1 cellular context compared by ENCODE assay signal in genomic region chr7:128940494-128941322, GRCh38.
A peak's percentile ranks its signal among the peaks of the same experiment; 100 is the strongest.
TF ChIP-seq lines count a peak whose summit lies in the region.

No MANE protein-coding gene starts in this region.

TF ChIP-seq in HepG2, 621 proteins besides CTCF, POLR2A, EP300 and RAD21 (continued from another document):
- TF ChIP-seq GLI4 (CRISPR knock-in tag; IDR thresholded peaks at IDR 0.05; ENCODE audit: borderline replicate concordance) (no peak), SRSF4 (IDR thresholded peaks at IDR 0.05; ENCODE audit: low read depth, low read length, poor library complexity, severe bottlenecking) (no peak), ZNF205 (CRISPR knock-in tag; IDR thresholded peaks at IDR 0.05) (no peak), ZEB1 (IDR thresholded peaks at IDR 0.05; ENCODE audit: insufficient replicate concordance, low read depth) (no peak), AGO1 (IDR thresholded peaks at IDR 0.05; ENCODE audit: low read depth, low read length, poor library complexity, severe bottlenecking) (no peak), SNRNP70 (IDR thresholded peaks at IDR 0.05; ENCODE audit: low read depth, low read length) (no peak), ZNF253 (CRISPR knock-in tag; IDR thresholded peaks at IDR 0.05; ENCODE audit: borderline replicate concordance) (0 out of 2 replicates have a peak, but pooled peaks have one; percentile 34), ARHGAP35 (CRISPR knock-in tag; IDR thresholded peaks at IDR 0.05; ENCODE audit: borderline replicate concordance) (no peak), GPBP1L1 (CRISPR knock-in tag; IDR thresholded peaks at IDR 0.05) (no peak)
- TF ChIP-seq, protein P1, sequence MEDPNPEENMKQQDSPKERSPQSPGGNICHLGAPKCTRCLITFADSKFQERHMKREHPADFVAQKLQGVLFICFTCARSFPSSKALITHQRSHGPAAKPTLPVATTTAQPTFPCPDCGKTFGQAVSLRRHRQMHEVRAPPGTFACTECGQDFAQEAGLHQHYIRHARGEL (CRISPR knock-in tag; IDR thresholded peaks at IDR 0.05): 0 out of 2 replicates have a peak, but pooled peaks have one; percentile 14
- TF ChIP-seq, protein P2, sequence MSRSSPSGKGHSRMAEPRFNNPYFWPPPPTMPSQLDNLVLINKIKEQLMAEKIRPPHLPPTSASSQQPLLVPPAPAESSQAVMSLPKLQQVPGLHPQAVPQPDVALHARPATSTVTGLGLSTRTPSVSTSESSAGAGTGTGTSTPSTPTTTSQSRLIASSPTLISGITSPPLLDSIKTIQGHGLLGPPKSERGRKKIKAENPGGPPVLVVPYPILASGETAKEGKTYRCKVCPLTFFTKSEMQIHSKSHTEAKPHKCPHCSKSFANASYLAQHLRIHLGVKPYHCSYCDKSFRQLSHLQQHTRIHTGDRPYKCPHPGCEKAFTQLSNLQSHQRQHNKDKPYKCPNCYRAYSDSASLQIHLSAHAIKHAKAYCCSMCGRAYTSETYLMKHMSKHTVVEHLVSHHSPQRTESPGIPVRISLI (CRISPR knock-in tag; IDR thresholded peaks at IDR 0.05; ENCODE audit: borderline replicate concordance): no peak; the same call in 1 of the 2 replicates
- TF ChIP-seq, protein P3, sequence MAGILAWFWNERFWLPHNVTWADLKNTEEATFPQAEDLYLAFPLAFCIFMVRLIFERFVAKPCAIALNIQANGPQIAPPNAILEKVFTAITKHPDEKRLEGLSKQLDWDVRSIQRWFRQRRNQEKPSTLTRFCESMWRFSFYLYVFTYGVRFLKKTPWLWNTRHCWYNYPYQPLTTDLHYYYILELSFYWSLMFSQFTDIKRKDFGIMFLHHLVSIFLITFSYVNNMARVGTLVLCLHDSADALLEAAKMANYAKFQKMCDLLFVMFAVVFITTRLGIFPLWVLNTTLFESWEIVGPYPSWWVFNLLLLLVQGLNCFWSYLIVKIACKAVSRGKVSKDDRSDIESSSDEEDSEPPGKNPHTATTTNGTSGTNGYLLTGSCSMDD (CRISPR knock-in tag; IDR thresholded peaks at IDR 0.05): no peak
- TF ChIP-seq, protein P4, sequence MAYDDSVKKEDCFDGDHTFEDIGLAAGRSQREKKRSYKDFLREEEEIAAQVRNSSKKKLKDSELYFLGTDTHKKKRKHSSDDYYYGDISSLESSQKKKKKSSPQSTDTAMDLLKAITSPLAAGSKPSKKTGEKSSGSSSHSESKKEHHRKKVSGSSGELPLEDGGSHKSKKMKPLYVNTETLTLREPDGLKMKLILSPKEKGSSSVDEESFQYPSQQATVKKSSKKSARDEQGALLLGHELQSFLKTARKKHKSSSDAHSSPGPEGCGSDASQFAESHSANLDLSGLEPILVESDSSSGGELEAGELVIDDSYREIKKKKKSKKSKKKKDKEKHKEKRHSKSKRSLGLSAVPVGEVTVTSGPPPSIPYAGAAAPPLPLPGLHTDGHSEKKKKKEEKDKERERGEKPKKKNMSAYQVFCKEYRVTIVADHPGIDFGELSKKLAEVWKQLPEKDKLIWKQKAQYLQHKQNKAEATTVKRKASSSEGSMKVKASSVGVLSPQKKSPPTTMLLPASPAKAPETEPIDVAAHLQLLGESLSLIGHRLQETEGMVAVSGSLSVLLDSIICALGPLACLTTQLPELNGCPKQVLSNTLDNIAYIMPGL (CRISPR knock-in tag; IDR thresholded peaks at IDR 0.05; ENCODE audit: borderline replicate concordance in 1 of 2, low read depth in 1 of 2): peak in 1 of 2 experiments; percentile 30; a peak in 2 of 4 replicates
